Comparison of ENCODE assay signal across 2 cellular contexts in the genomic region with DNA sequence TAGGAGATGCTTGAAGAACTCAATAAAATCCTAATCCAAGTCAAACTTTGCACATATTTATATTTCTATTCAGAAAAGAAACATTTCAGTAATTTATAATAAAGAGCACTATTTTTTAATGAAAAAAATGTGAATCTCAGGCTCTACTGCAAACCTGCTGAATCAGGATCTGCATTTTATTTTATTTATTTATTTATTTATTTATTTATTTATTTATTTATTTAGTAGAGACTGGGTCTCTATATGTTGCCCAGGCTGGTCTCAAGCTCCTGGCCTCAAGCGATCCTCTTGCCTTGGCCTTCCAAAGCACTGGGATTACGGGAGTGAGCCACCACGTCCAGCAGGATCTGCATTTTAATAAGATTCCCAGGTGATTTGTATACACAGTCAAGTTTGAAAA.
TF ChIP-seq lines count a peak whose summit lies in the region.

No MANE protein-coding gene starts in this region.

TF ChIP-seq in HEK293, 187 proteins besides CTCF, POLR2A, EP300 and RAD21 (continued from another document and continues in another):
- TF ChIP-seq KLF9 (tag by site-specific recombination; IDR thresholded peaks at IDR 0.05; ENCODE audit: low read depth) (no peak), ZNF830 (tag by site-specific recombination; IDR thresholded peaks at IDR 0.05; ENCODE audit: low read depth) (no peak), KLF16 (tag by site-specific recombination; IDR thresholded peaks at IDR 0.05) (no peak), KLF7 (tag by site-specific recombination; IDR thresholded peaks at IDR 0.05; ENCODE audit: borderline replicate concordance) (no peak), ZNF266 (tag by site-specific recombination; IDR thresholded peaks at IDR 0.05; ENCODE audit: low read depth) (0 out of 2 replicates have a peak, but pooled peaks have one; percentile 37), ZBTB21 (tag by site-specific recombination; IDR thresholded peaks at IDR 0.05) (no peak), ZNF157 (tag by site-specific recombination; IDR thresholded peaks at IDR 0.05) (no peak), ZNF514 (tag by site-specific recombination; IDR thresholded peaks at IDR 0.05) (no peak), ZFP3 (tag by site-specific recombination; IDR thresholded peaks at IDR 0.05; ENCODE audit: low read depth) (no peak), KLF1 (tag by site-specific recombination; IDR thresholded peaks at IDR 0.05) (no peak)
- TF ChIP-seq, protein P1, sequence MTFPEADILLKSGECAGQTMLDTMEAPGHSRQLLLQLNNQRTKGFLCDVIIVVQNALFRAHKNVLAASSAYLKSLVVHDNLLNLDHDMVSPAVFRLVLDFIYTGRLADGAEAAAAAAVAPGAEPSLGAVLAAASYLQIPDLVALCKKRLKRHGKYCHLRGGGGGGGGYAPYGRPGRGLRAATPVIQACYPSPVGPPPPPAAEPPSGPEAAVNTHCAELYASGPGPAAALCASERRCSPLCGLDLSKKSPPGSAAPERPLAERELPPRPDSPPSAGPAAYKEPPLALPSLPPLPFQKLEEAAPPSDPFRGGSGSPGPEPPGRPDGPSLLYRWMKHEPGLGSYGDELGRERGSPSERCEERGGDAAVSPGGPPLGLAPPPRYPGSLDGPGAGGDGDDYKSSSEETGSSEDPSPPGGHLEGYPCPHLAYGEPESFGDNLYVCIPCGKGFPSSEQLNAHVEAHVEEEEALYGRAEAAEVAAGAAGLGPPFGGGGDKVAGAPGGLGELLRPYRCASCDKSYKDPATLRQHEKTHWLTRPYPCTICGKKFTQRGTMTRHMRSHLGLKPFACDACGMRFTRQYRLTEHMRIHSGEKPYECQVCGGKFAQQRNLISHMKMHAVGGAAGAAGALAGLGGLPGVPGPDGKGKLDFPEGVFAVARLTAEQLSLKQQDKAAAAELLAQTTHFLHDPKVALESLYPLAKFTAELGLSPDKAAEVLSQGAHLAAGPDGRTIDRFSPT (tag by site-specific recombination; IDR thresholded peaks at IDR 0.05): no peak
- TF ChIP-seq, protein P2, sequence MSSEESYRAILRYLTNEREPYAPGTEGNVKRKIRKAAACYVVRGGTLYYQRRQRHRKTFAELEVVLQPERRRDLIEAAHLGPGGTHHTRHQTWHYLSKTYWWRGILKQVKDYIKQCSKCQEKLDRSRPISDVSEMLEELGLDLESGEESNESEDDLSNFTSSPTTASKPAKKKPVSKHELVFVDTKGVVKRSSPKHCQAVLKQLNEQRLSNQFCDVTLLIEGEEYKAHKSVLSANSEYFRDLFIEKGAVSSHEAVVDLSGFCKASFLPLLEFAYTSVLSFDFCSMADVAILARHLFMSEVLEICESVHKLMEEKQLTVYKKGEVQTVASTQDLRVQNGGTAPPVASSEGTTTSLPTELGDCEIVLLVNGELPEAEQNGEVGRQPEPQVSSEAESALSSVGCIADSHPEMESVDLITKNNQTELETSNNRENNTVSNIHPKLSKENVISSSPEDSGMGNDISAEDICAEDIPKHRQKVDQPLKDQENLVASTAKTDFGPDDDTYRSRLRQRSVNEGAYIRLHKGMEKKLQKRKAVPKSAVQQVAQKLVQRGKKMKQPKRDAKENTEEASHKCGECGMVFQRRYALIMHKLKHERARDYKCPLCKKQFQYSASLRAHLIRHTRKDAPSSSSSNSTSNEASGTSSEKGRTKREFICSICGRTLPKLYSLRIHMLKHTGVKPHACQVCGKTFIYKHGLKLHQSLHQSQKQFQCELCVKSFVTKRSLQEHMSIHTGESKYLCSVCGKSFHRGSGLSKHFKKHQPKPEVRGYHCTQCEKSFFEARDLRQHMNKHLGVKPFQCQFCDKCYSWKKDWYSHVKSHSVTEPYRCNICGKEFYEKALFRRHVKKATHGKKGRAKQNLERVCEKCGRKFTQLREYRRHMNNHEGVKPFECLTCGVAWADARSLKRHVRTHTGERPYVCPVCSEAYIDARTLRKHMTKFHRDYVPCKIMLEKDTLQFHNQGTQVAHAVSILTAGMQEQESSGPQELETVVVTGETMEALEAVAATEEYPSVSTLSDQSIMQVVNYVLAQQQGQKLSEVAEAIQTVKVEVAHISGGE (tag by site-specific recombination; conservative IDR thresholded peaks at IDR 0.05; ENCODE audit: low read depth): peak; percentile 65
- TF ChIP-seq, protein P3, sequence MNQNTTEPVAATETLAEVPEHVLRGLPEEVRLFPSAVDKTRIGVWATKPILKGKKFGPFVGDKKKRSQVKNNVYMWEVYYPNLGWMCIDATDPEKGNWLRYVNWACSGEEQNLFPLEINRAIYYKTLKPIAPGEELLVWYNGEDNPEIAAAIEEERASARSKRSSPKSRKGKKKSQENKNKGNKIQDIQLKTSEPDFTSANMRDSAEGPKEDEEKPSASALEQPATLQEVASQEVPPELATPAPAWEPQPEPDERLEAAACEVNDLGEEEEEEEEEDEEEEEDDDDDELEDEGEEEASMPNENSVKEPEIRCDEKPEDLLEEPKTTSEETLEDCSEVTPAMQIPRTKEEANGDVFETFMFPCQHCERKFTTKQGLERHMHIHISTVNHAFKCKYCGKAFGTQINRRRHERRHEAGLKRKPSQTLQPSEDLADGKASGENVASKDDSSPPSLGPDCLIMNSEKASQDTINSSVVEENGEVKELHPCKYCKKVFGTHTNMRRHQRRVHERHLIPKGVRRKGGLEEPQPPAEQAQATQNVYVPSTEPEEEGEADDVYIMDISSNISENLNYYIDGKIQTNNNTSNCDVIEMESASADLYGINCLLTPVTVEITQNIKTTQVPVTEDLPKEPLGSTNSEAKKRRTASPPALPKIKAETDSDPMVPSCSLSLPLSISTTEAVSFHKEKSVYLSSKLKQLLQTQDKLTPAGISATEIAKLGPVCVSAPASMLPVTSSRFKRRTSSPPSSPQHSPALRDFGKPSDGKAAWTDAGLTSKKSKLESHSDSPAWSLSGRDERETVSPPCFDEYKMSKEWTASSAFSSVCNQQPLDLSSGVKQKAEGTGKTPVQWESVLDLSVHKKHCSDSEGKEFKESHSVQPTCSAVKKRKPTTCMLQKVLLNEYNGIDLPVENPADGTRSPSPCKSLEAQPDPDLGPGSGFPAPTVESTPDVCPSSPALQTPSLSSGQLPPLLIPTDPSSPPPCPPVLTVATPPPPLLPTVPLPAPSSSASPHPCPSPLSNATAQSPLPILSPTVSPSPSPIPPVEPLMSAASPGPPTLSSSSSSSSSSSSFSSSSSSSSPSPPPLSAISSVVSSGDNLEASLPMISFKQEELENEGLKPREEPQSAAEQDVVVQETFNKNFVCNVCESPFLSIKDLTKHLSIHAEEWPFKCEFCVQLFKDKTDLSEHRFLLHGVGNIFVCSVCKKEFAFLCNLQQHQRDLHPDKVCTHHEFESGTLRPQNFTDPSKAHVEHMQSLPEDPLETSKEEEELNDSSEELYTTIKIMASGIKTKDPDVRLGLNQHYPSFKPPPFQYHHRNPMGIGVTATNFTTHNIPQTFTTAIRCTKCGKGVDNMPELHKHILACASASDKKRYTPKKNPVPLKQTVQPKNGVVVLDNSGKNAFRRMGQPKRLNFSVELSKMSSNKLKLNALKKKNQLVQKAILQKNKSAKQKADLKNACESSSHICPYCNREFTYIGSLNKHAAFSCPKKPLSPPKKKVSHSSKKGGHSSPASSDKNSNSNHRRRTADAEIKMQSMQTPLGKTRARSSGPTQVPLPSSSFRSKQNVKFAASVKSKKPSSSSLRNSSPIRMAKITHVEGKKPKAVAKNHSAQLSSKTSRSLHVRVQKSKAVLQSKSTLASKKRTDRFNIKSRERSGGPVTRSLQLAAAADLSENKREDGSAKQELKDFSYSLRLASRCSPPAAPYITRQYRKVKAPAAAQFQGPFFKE (tag by site-specific recombination; IDR thresholded peaks at IDR 0.05; ENCODE audit: borderline replicate concordance): no peak

TF ChIP-seq in WTC11, 78 proteins besides CTCF, POLR2A, EP300 and RAD21:
- TF ChIP-seq, protein P4, sequence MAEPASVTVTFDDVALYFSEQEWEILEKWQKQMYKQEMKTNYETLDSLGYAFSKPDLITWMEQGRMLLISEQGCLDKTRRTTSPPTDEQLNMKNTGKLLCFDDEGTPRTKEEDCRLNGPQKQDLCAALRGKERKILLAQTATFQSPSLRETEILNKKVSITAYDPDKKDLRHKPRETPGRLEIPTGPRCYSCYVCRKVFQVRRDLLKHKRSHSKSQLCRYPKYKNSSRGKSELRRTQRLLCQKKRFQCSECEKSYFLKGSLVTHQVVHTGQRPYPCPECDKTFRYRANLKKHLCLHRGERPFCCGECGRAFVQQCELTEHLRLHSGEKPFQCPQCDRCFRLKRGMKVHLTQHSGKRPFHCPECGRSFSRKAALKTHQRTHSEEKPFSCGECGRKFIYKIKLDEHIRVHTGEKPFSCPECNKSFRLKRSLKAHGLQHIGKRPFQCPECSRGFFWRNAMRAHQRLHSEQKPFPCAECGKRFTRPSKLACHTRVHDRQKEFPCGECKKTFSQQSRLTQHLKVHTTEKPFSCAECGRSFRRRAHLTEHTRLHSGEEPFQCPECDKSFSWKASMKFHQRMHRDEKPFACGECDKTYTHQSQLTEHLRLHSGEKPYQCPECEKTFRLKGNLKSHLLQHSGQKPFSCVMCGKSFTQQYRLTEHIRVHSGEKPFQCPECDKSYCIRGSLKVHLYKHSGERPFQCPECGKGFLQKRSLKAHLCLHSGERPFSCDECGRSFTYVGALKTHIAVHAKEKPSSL (CRISPR knock-in tag; conservative IDR thresholded peaks at IDR 0.05): no peak
- TF ChIP-seq, protein P5, sequence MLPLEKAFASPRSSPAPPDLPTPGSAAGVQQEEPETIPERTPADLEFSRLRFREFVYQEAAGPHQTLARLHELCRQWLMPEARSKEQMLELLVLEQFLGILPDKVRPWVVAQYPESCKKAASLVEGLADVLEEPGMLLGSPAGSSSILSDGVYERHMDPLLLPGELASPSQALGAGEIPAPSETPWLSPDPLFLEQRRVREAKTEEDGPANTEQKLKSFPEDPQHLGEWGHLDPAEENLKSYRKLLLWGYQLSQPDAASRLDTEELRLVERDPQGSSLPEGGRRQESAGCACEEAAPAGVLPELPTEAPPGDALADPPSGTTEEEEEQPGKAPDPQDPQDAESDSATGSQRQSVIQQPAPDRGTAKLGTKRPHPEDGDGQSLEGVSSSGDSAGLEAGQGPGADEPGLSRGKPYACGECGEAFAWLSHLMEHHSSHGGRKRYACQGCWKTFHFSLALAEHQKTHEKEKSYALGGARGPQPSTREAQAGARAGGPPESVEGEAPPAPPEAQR (CRISPR knock-in tag; IDR thresholded peaks at IDR 0.05): no peak
TF ChIP-seq in WTC11: peak in this region for 0.
